ENCODE assay signal across 8 cellular contexts in genomic region chr5:143435207-143435657, GRCh38. TPM values are rescaled to one million over a fixed set of nuclear protein-coding genes. Genes with fewer than 3 reads are reported as not detected.
DNase-seq lines count a peak whose midpoint lies in the region; ATAC-seq, FAIRE-seq and TF ChIP-seq lines count a peak whose summit lies in the region.

No MANE protein-coding gene starts in this region.

- WGBS in esophagus squamous epithelium, 2 donors = 44 to 78% methylated on average over 6 of the region's 6 CpGs

- no peak for TF ChIP-seq POLR2A in esophagus squamous epithelium (IDR thresholded peaks at IDR 0.05)
- TF ChIP-seq POLR2A in gastrocnemius medialis (IDR thresholded peaks at IDR 0.05) = no peak
- no peak for TF ChIP-seq POLR2A in H54 (IDR thresholded peaks at IDR 0.05; ENCODE audit: low read depth, low read length)

- peaks cover 3% of the 10 kb centered on the region for H3K27me3 Mint-ChIP-seq in progenitor cell of endocrine pancreas

- no peak overlapping the region for H3K27ac Mint-ChIP-seq in progenitor cell of endocrine pancreas

- peaks cover 0 to 6% (median 0%) of the 10 kb centered on the region in 3 donors for H3K4me1 ChIP-seq in esophagus squamous epithelium
- H3K4me1 ChIP-seq in gastrocnemius medialis = peaks cover 0 to 10% of the 10 kb centered on the region in 2 donors

- in situ Hi-C loops in gastrocnemius medialis (cut with MboI; ENCODE audit: low sequenced_read_pairs in 4 of 4) = loop anchor here in 2 of 4 donors (25.0 kb wide), 1 partner anchor 377 kb away; the partner anchor contains the start of gene HMHB1 (in 2 of the 2)

- H3K9me3 Mint-ChIP-seq in progenitor cell of endocrine pancreas (ENCODE audit: low read depth) = no peaks in the 10 kb centered on the region

- H3K9me3 ChIP-seq in esophagus squamous epithelium = no peaks in the 10 kb centered on the region
- no peaks in the 10 kb centered on the region for H3K9me3 ChIP-seq in gastrocnemius medialis

- no peak overlapping the region for H3K4me3 Mint-ChIP-seq in progenitor cell of endocrine pancreas (ENCODE audit: low read depth)

- no peak for TF ChIP-seq CTCF in esophagus squamous epithelium (IDR thresholded peaks at IDR 0.05)
- TF ChIP-seq CTCF in gastrocnemius medialis (IDR thresholded peaks at IDR 0.05 in 4 of 5, conservative IDR thresholded peaks at IDR 0.05 in 1 of 5) = no peak
- TF ChIP-seq CTCF in progenitor cell of endocrine pancreas (IDR thresholded peaks at IDR 0.05; ENCODE audit: unreplicated experiment) = no peak

- intact Hi-C loops in esophagus squamous epithelium (cut with DNase I) (no loop called here), gastrocnemius medialis (cut with DNase I; ENCODE audit: low total_unique reads) (no loop called here)

- peak; percentile 66 for DNase-seq in activated CD8-positive, alpha-beta memory T cell treated with anti-CD3 and anti-CD28 coated beads for 24 hours
- DNase-seq in activated CD8-positive, alpha-beta memory T cell treated with anti-CD3 and anti-CD28 coated beads, Interleukin-2, amount 50 U/mL, for 48 hours = no peak
- peak; percentile 86 for DNase-seq in OCI-M1 (lab: John Stamatoyannopoulos, UW)
- no peak for DNase-seq in esophagus squamous epithelium (lab: John Stamatoyannopoulos, UW)
- DNase-seq in gastrocnemius medialis = peak; percentile 7 to 25
- no peak for DNase-seq in H54 (ENCODE audit: insufficient read length, low spot score)
- DNase-seq in progenitor cell of endocrine pancreas (ENCODE audit: low spot score, unreplicated experiment) = no peak

- H3K27ac ChIP-seq in esophagus squamous epithelium (peak overlapping the region in 1 of 4 donors; percentile 26), gastrocnemius medialis (peak overlapping the region; percentile 39 to 53 (median 42))

- peak overlapping the region in 3 of 4 donors; percentile 6 to 33 (median 16) for H3K4me3 ChIP-seq in esophagus squamous epithelium
- peak overlapping the region; percentile 30 to 51 (median 38) for H3K4me3 ChIP-seq in gastrocnemius medialis

- ATAC-seq in HG02852 (IDR thresholded peaks at IDR 0.05; ENCODE audit: unreplicated experiment) (peak; percentile 88), gastrocnemius medialis (peak in 1 of 2 donors; percentile 52)

- H3K4me1 Mint-ChIP-seq in progenitor cell of endocrine pancreas (ENCODE audit: low read depth) = no peaks in the 10 kb centered on the region

- no peaks in the 10 kb centered on the region for H3K36me3 Mint-ChIP-seq in progenitor cell of endocrine pancreas (ENCODE audit: insufficient read depth)

- FAIRE-seq in H54 (lab: Jason Lieb, UNC) = no peak

- no peaks in the 10 kb centered on the region for H3K36me3 ChIP-seq in esophagus squamous epithelium
- no peaks in the 10 kb centered on the region for H3K36me3 ChIP-seq in gastrocnemius medialis

- H3K27me3 ChIP-seq in esophagus squamous epithelium (no peaks in the 10 kb centered on the region), gastrocnemius medialis (no peaks in the 10 kb centered on the region)

RNA-seq across cellular contexts. Expression of gene NR3C1, which starts 31.7 kb away (rescaled TPM):
- 10 to 100 TPM; 16.7 to 51.1 (median 26.1) TPM for total RNA-seq in esophagus squamous epithelium
- 10 to 100 TPM; 56.7 to 79.1 (median 64.4) TPM for total RNA-seq in gastrocnemius medialis
- total RNA-seq in progenitor cell of endocrine pancreas = 6.1 and 6.7 TPM in 2 replicates

Comparison
In these comparisons a context has a peak if more than half of its experiments do, and no peak if none do; other contexts are left out.
1. DNase-seq: peak in activated CD8-positive, alpha-beta memory T cell treated with anti-CD3 and anti-CD28 coated beads for 24 hours (single experiment), OCI-M1 (single experiment) and gastrocnemius medialis (2 of 2); none in activated CD8-positive, alpha-beta memory T cell treated with anti-CD3 and anti-CD28 coated beads, Interleukin-2, amount 50 U/mL, for 48 hours (single experiment), esophagus squamous epithelium (single experiment), H54 (single experiment) and progenitor cell of endocrine pancreas (single experiment).